1 cellular context compared by ENCODE assay signal in genomic region chr16:11742536-11743307, GRCh38.
TF ChIP-seq lines count a peak whose summit lies in the region.

Gene TXNDC11, minus strand, starts transcription at chr16:11742857. Its CDS starts 127 bp downstream, at chr16:11742730.

TF ChIP-seq in HepG2, 621 proteins besides CTCF, POLR2A, EP300 and RAD21 (continued from another document and continues in another):
- TF ChIP-seq HMGXB4 (CRISPR knock-in tag; IDR thresholded peaks at IDR 0.05; ENCODE audit: borderline replicate concordance in 1 of 2, low read depth in 1 of 2) (peak; percentile 7 to 89; a peak in 2 of 4 replicates), ZNF598 (CRISPR knock-in tag; IDR thresholded peaks at IDR 0.05; ENCODE audit: borderline replicate concordance) (peak; percentile 97; the same call in 1 of the 2 replicates), U2AF2 (IDR thresholded peaks at IDR 0.05; ENCODE audit: low read depth, low read length) (no peak), ZBTB8A (CRISPR knock-in tag; IDR thresholded peaks at IDR 0.05; ENCODE audit: borderline replicate concordance, low read depth) (no peak), IKZF4 (CRISPR knock-in tag; IDR thresholded peaks at IDR 0.05; ENCODE audit: borderline replicate concordance, low read depth, not compliant biosample characterization) (peak; percentile 51), ELF3 (CRISPR knock-in tag; IDR thresholded peaks at IDR 0.05) (peak; percentile 55), IRF1 (CRISPR knock-in tag; IDR thresholded peaks at IDR 0.05; ENCODE audit: low read depth) (peak; percentile 86; the same call in 1 of the 2 replicates), ZBTB4 (CRISPR knock-in tag; IDR thresholded peaks at IDR 0.05; ENCODE audit: borderline replicate concordance) (peak; percentile 87; the same call in 1 of the 2 replicates), FOXO4 (CRISPR knock-in tag; conservative IDR thresholded peaks at IDR 0.05) (no peak; the same call in 1 of the 2 replicates), GATAD2A (CRISPR knock-in tag; IDR thresholded peaks at IDR 0.05) (peak; percentile 90), PLRG1 (conservative IDR thresholded peaks at IDR 0.05) (no peak), NFRKB (IDR thresholded peaks at IDR 0.05) (no peak), ZFP36 (IDR thresholded peaks at IDR 0.05; ENCODE audit: borderline replicate concordance, low read depth, low read length, partially characterized antibody) (no peak), ZNF264 (CRISPR knock-in tag; IDR thresholded peaks at IDR 0.05) (peak; percentile 93), ZNF224 (CRISPR knock-in tag; IDR thresholded peaks at IDR 0.05) (0 out of 2 replicates have a peak, but pooled peaks have one; percentile 87), ZFP82 (CRISPR knock-in tag; IDR thresholded peaks at IDR 0.05; ENCODE audit: borderline replicate concordance) (peak; percentile 71; the same call in 1 of the 2 replicates), ZNF331 (CRISPR knock-in tag; IDR thresholded peaks at IDR 0.05) (peak; percentile 64), MIER3 (CRISPR knock-in tag; IDR thresholded peaks at IDR 0.05; ENCODE audit: borderline replicate concordance) (peak; percentile 82), CSRNP2 (CRISPR knock-in tag; conservative IDR thresholded peaks at IDR 0.05; ENCODE audit: low read depth) (no peak), ZNF780A (CRISPR knock-in tag; IDR thresholded peaks at IDR 0.05) (no peak; the same call in 1 of the 2 replicates), RARG (CRISPR knock-in tag; IDR thresholded peaks at IDR 0.05; ENCODE audit: low read depth) (peak; percentile 82; the same call in 1 of the 2 replicates), ZMYM3 (CRISPR knock-in tag; IDR thresholded peaks at IDR 0.05) (peak; percentile 86; the same call in 1 of the 2 replicates), GATAD1 (CRISPR knock-in tag; IDR thresholded peaks at IDR 0.05) (peak; percentile 80; the same call in 1 of the 2 replicates), PAXIP1 (CRISPR knock-in tag; conservative IDR thresholded peaks at IDR 0.05) (peak; percentile 91), JDP2 (CRISPR knock-in tag; IDR thresholded peaks at IDR 0.05; ENCODE audit: borderline replicate concordance) (no peak; the same call in 1 of the 2 replicates), FOXO1 (CRISPR knock-in tag; IDR thresholded peaks at IDR 0.05) (peak; percentile 70; the same call in 1 of the 2 replicates), ZNF12 (CRISPR knock-in tag; IDR thresholded peaks at IDR 0.05) (no peak; the same call in 1 of the 2 replicates), IRF2 (CRISPR knock-in tag; IDR thresholded peaks at IDR 0.05) (peak; percentile 83), ZNF432 (CRISPR knock-in tag; IDR thresholded peaks at IDR 0.05; ENCODE audit: borderline replicate concordance) (no peak), TSC22D2 (CRISPR knock-in tag; IDR thresholded peaks at IDR 0.05; ENCODE audit: borderline replicate concordance) (peak; percentile 73), YY1 (IDR thresholded peaks at IDR 0.05; ENCODE audit: insufficient read depth, insufficient replicate concordance, low read depth, low read length) (peak; percentile 95), ZNF576 (CRISPR knock-in tag; IDR thresholded peaks at IDR 0.05) (0 out of 2 replicates have a peak, but pooled peaks have one; percentile 9), AGO1 (IDR thresholded peaks at IDR 0.05; ENCODE audit: low read depth, low read length, poor library complexity, severe bottlenecking) (peak; percentile 82), MXI1 (IDR thresholded peaks at IDR 0.05; ENCODE audit: borderline replicate concordance, low read depth, low read length) (peak; percentile 92; the same call in 2 of the 3 replicates), PHF20 (CRISPR knock-in tag; IDR thresholded peaks at IDR 0.05) (peak; percentile 57; the same call in 1 of the 2 replicates), SNAPC2 (CRISPR knock-in tag; IDR thresholded peaks at IDR 0.05) (no peak; the same call in none of the 2 replicates), ZNF788 (CRISPR knock-in tag; IDR thresholded peaks at IDR 0.05; ENCODE audit: borderline replicate concordance) (peak; percentile 98), JUND (CRISPR knock-in tag; IDR thresholded peaks at IDR 0.05) (peak; percentile 63; the same call in 1 of the 2 replicates), ZXDC (CRISPR knock-in tag; IDR thresholded peaks at IDR 0.05) (peak; percentile 90)
- TF ChIP-seq, protein P1, sequence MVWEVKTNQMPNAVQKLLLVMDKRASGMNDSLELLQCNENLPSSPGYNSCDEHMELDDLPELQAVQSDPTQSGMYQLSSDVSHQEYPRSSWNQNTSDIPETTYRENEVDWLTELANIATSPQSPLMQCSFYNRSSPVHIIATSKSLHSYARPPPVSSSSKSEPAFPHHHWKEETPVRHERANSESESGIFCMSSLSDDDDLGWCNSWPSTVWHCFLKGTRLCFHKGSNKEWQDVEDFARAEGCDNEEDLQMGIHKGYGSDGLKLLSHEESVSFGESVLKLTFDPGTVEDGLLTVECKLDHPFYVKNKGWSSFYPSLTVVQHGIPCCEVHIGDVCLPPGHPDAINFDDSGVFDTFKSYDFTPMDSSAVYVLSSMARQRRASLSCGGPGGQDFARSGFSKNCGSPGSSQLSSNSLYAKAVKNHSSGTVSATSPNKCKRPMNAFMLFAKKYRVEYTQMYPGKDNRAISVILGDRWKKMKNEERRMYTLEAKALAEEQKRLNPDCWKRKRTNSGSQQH (CRISPR knock-in tag; IDR thresholded peaks at IDR 0.05; ENCODE audit: low read depth): peak; percentile 35; the same call in 1 of the 2 replicates
- TF ChIP-seq, protein P2, sequence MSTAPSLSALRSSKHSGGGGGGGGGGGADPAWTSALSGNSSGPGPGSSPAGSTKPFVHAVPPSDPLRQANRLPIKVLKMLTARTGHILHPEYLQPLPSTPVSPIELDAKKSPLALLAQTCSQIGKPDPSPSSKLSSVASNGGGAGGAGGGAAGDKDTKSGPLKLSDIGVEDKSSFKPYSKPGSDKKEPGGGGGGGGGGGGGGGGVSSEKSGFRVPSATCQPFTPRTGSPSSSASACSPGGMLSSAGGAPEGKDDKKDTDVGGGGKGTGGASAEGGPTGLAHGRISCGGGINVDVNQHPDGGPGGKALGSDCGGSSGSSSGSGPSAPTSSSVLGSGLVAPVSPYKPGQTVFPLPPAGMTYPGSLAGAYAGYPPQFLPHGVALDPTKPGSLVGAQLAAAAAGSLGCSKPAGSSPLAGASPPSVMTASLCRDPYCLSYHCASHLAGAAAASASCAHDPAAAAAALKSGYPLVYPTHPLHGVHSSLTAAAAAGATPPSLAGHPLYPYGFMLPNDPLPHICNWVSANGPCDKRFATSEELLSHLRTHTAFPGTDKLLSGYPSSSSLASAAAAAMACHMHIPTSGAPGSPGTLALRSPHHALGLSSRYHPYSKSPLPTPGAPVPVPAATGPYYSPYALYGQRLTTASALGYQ (CRISPR knock-in tag; IDR thresholded peaks at IDR 0.05): no peak; the same call in none of the 2 replicates
